In the genomic region with DNA sequence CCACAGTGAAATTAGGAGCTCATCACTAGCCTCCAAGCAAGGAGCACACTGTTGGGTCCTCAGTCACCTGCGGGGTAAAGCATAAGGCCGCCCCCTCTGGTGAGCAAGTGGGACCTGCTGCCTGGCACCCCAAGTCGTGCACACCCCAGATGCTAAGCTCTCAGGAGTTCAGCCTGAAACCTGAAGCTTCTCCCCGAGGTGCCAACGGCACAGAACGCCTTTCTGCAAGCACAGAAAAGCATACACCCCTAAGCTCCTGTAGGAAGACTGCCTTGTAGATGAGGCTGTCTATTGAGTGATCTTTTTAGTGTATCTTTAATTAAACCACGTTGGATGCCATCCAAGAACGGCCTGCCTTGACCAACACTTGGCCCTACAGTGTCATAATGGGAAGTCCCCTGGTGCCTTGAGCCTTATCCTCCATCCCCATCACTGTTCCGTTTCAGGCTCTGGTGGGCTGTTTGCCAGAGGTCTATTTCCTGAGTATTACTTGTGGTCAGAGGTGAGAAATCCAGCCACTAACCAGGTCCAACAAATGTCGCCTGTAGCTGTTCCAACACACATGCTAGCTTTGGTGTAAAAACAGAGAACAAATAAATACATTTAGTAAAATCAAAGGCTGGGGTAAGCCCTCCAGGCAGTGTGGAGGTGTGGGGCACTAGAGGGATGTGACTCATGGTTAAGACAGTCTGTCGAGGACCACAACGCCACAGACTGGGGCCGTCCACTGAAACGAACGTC, we compare ENCODE assay signal across 10 cellular contexts. TPM values are rescaled to one million over a fixed set of nuclear protein-coding genes. Genes with fewer than 3 reads are reported as not detected.
DNase-seq lines count a peak whose midpoint lies in the region; ATAC-seq, FAIRE-seq and TF ChIP-seq lines count a peak whose summit lies in the region.
"Had no signal": no experiment of that assay in that cellular context is flagged by ENCODE, and none has a peak within 500 bp of the region (broad histone marks: within the 10 kb centered on the region; RNA-seq: fewer than 3 reads in every experiment).

No MANE protein-coding gene starts in this region.

- H3K9me3 ChIP-seq in kidney (ENCODE audit: control insufficient read depth in 1 of 2, low read length in 2 of 2), result no peaks in the 10 kb centered on the region
- H3K9me3 ChIP-seq: prostate gland had no signal

- ATAC-seq in HG03175 (IDR thresholded peaks at IDR 0.05; ENCODE audit: unreplicated experiment) (peak; percentile 40), HG03432 (IDR thresholded peaks at IDR 0.05; ENCODE audit: unreplicated experiment) (no peak), HG02852 (IDR thresholded peaks at IDR 0.05; ENCODE audit: unreplicated experiment) (no peak)
- peak; percentile 27 for ATAC-seq in activated naive CD8-positive, alpha-beta T cell treated with anti-CD3 and anti-CD28 coated beads, Interleukin-2, amount 50 U/mL, for 24 hours

- no peak for FAIRE-seq in kidney (lab: Jason Lieb, UNC)

- peaks cover 8% of the 10 kb centered on the region for H3K4me1 Mint-ChIP-seq in activated naive CD8-positive, alpha-beta T cell treated with anti-CD3 and anti-CD28 coated beads, Interleukin-2, amount 50 U/mL, for 24 hours

- peaks cover 18% of the 10 kb centered on the region for H3K27me3 Mint-ChIP-seq in activated naive CD8-positive, alpha-beta T cell treated with anti-CD3 and anti-CD28 coated beads, Interleukin-2, amount 50 U/mL, for 24 hours

- DNase-seq in CD1c-positive myeloid dendritic cell (ENCODE audit: extremely low spot score), result peak; percentile 23
- no peak for DNase-seq in activated naive CD8-positive, alpha-beta T cell treated with anti-CD3 and anti-CD28 coated beads, Interleukin-2, amount 50 U/mL, for 24 hours
- DNase-seq in kidney, result peak; percentile 44
- DNase-seq in T-helper 1 cell, result no peak
- DNase-seq in SIG-M5 (lab: John Stamatoyannopoulos, UW), result no peak
- DNase-seq: activated CD8-positive, alpha-beta memory T cell treated with anti-CD3 and anti-CD28 coated beads, Interleukin-2, amount 50 U/mL, for 4 hours had no signal

- no peak overlapping the region for H3K4me3 ChIP-seq in kidney (ENCODE audit: low read length in 2 of 2)
- H3K4me3 ChIP-seq: prostate gland had no signal

- no peak overlapping the region for H3K27ac Mint-ChIP-seq in activated naive CD8-positive, alpha-beta T cell treated with anti-CD3 and anti-CD28 coated beads, Interleukin-2, amount 50 U/mL, for 24 hours

- H3K36me3 Mint-ChIP-seq in activated naive CD8-positive, alpha-beta T cell treated with anti-CD3 and anti-CD28 coated beads, Interleukin-2, amount 50 U/mL, for 24 hours (ENCODE audit: low read depth), result no peaks in the 10 kb centered on the region

- H3K27ac ChIP-seq in kidney (ENCODE audit: low read depth in 2 of 2, low read length in 2 of 2), result no peak overlapping the region
- H3K27ac ChIP-seq: prostate gland had no signal

- TF ChIP-seq CTCF in kidney (IDR thresholded peaks at IDR 0.05; ENCODE audit: borderline replicate concordance, extremely low read depth, insufficient read depth), result no peak

- H3K9ac ChIP-seq in kidney (ENCODE audit: low read length in 2 of 2), result no peak overlapping the region

- intact Hi-C loops in kidney (cut with DNase I), result no loop called here

- H3K36me3 ChIP-seq in kidney (ENCODE audit: control insufficient read depth in 1 of 2, insufficient read depth in 2 of 2, low read length in 2 of 2), result no peaks in the 10 kb centered on the region
- H3K36me3 ChIP-seq: prostate gland had no signal

- H3K4me3 Mint-ChIP-seq in activated naive CD8-positive, alpha-beta T cell treated with anti-CD3 and anti-CD28 coated beads, Interleukin-2, amount 50 U/mL, for 24 hours, result no peak overlapping the region

- no peaks in the 10 kb centered on the region for H3K9me3 Mint-ChIP-seq in activated naive CD8-positive, alpha-beta T cell treated with anti-CD3 and anti-CD28 coated beads, Interleukin-2, amount 50 U/mL, for 24 hours

- no peaks in the 10 kb centered on the region for H3K4me1 ChIP-seq in kidney (ENCODE audit: control insufficient read depth in 1 of 2, insufficient read depth in 1 of 2, low read depth in 1 of 2, low read length in 2 of 2)
- H3K4me1 ChIP-seq: prostate gland had no signal

RNA-seq across cellular contexts. Expression of a gene that starts 44.8 kb away (rescaled TPM):
- not detected for total RNA-seq in kidney
- 0.24 TPM for polyA plus RNA-seq in kidney (ENCODE audit: insufficient read depth, low read depth, low replicate concordance)

Comparison
In these comparisons a context has a peak if more than half of its experiments do, and no peak if none do; other contexts are left out.
1. DNase-seq: peak in CD1c-positive myeloid dendritic cell (single experiment) and kidney (single experiment); none in activated naive CD8-positive, alpha-beta T cell treated with anti-CD3 and anti-CD28 coated beads, Interleukin-2, amount 50 U/mL, for 24 hours (single experiment), T-helper 1 cell (0 of 5) and SIG-M5 (single experiment).
2. ATAC-seq: peak in HG03175 (single experiment) and activated naive CD8-positive, alpha-beta T cell treated with anti-CD3 and anti-CD28 coated beads, Interleukin-2, amount 50 U/mL, for 24 hours (single experiment); none in HG03432 (single experiment) and HG02852 (single experiment).